Comparison of ENCODE assay signal across 1 cellular context in genomic region chr20:2817341-2817726, GRCh38.
TF ChIP-seq lines count a peak whose summit lies in the region.

No MANE protein-coding gene starts in this region.

TF ChIP-seq in IMR-90, 13 proteins besides CTCF, POLR2A, EP300 and RAD21:
- TF ChIP-seq FOS (IDR thresholded peaks at IDR 0.05; ENCODE audit: low read depth, low read length) (no peak), NFE2L2 (IDR thresholded peaks at IDR 0.05; ENCODE audit: low read depth, low read length) (no peak)
